8 cellular contexts compared by ENCODE assay signal in genomic region chr2:127064642-127065250, GRCh38. TPM values are rescaled to one million over a fixed set of nuclear protein-coding genes. Genes with fewer than 3 reads are reported as not detected.
A peak's percentile ranks its signal among the peaks of the same experiment; 100 is the strongest.
DNase-seq lines count a peak whose midpoint lies in the region; ATAC-seq, FAIRE-seq and TF ChIP-seq lines count a peak whose summit lies in the region.

No MANE protein-coding gene starts in this region.

- H3K4me3 ChIP-seq in A549 (no peak overlapping the region), Peyer's patch (no peak overlapping the region)

- H3K4me1 Mint-ChIP-seq in activated T-helper 17 cell treated with anti-CD3 and anti-CD28 coated beads, Interleukin-2, amount 50 U/mL, for 72 hours, result peaks cover 9% of the 10 kb centered on the region

- TF ChIP-seq CTCF in A549 (IDR thresholded peaks at IDR 0.05), result peak; percentile 39; the same call in 2 of the 3 replicates
- TF ChIP-seq CTCF in Peyer's patch (IDR thresholded peaks at IDR 0.05), result no peak

- peak overlapping the region; percentile 78 for H3K4me2 ChIP-seq in A549

- no peaks in the 10 kb centered on the region for H3K9me3 Mint-ChIP-seq in activated T-helper 17 cell treated with anti-CD3 and anti-CD28 coated beads, Interleukin-2, amount 50 U/mL, for 72 hours

- H3K4me1 ChIP-seq in A549, result peaks cover 32% of the 10 kb centered on the region
- H3K4me1 ChIP-seq in Peyer's patch, result peaks cover 3 to 32% (median 6%) of the 10 kb centered on the region in 4 donors

- CTCF ChIA-PET in A549 (lab: Yijun Ruan, JAX), result interaction anchor here (0.6 to 5.6 kb wide), 8 partner anchors 9 to 415 kb away, joined by 3 to 38 read pairs (median 3); partner anchors contain the start of gene BIN1

- TF ChIP-seq POLR2A in A549 (IDR thresholded peaks at IDR 0.05; ENCODE audit: low read length), result peak; percentile 31
- peak in 1 of 2 donors; percentile 23 for TF ChIP-seq POLR2A in Peyer's patch (IDR thresholded peaks at IDR 0.05)

- no peak for FAIRE-seq in A549 (lab: Jason Lieb, UNC)
- no peak for FAIRE-seq in frontal cortex (lab: Jason Lieb, UNC)

- no peaks in the 10 kb centered on the region for H3K27me3 ChIP-seq in Peyer's patch

- peaks cover 66% of the 10 kb centered on the region for H3K36me3 Mint-ChIP-seq in activated T-helper 17 cell treated with anti-CD3 and anti-CD28 coated beads, Interleukin-2, amount 50 U/mL, for 72 hours (ENCODE audit: low read depth)

- no peaks in the 10 kb centered on the region for H3K27me3 Mint-ChIP-seq in activated T-helper 17 cell treated with anti-CD3 and anti-CD28 coated beads, Interleukin-2, amount 50 U/mL, for 72 hours

- TF ChIP-seq RAD21 in A549 (conservative IDR thresholded peaks at IDR 0.05 in 1 of 2, IDR thresholded peaks at IDR 0.05 in 1 of 2), result peak; percentile 57 to 75

- peak overlapping the region; percentile 59 for H3K4me3 Mint-ChIP-seq in activated T-helper 17 cell treated with anti-CD3 and anti-CD28 coated beads, Interleukin-2, amount 50 U/mL, for 72 hours

- H3K27ac Mint-ChIP-seq in activated T-helper 17 cell treated with anti-CD3 and anti-CD28 coated beads, Interleukin-2, amount 50 U/mL, for 72 hours, result peak overlapping the region; percentile 85

- H3K27ac ChIP-seq in A549 (peak overlapping the region; percentile 95 to 99), Peyer's patch (peak overlapping the region; percentile 45 to 77 (median 52))

- H3K36me3 ChIP-seq in Peyer's patch, result peaks cover 0 to 15% (median 0%) of the 10 kb centered on the region in 3 donors

- peak; percentile 95 to 98 for DNase-seq in A549 (ENCODE audit: low read depth in 1 of 2, low spot score in 1 of 2)
- peak in 2 of 3 donors; percentile 83 to 92 for DNase-seq in Peyer's patch
- DNase-seq in frontal cortex (ENCODE audit: low spot score in 2 of 2), result peak; percentile 68 to 87
- peak; percentile 98 for DNase-seq in posterior vena cava (ENCODE audit: low spot score)
- DNase-seq in ureter (ENCODE audit: low spot score), result peak; percentile 93

- intact Hi-C loops in posterior vena cava (cut with DNase I), result loop anchor here in 1 of 2 donors (5.0 to 10.0 kb wide), 3 partner anchors 88 to 410 kb away; partner anchors contain the start of genes ERCC3 and GYPC

- H3K9me3 ChIP-seq in A549, result no peaks in the 10 kb centered on the region
- H3K9me3 ChIP-seq in Peyer's patch, result no peaks in the 10 kb centered on the region

- peak in 1 of 2 experiments; percentile 74; a peak in 1 of 5 replicates for TF ChIP-seq EP300 in A549 (IDR thresholded peaks at IDR 0.05)

- 0% methylated on average over 13 of the region's 17 CpGs for WGBS in A549 (ENCODE audit: missing lambda C conversion rate)

- ATAC-seq in A549, result peak; percentile 88 to 96
- ATAC-seq in GM18907 (IDR thresholded peaks at IDR 0.05; ENCODE audit: unreplicated experiment), result peak; percentile 87
- ATAC-seq in HG03066 (IDR thresholded peaks at IDR 0.05; ENCODE audit: low read depth, unreplicated experiment), result peak; percentile 89
- ATAC-seq in activated T-helper 17 cell treated with anti-CD3 and anti-CD28 coated beads, Interleukin-2, amount 50 U/mL, for 72 hours (replicated peaks), result peak; percentile 97

- POLR2A ChIA-PET in A549 (lab: Yijun Ruan, JAX), result no interaction called here

TF ChIP-seq in A549, 52 proteins besides CTCF, POLR2A, EP300 and RAD21:
- no peak for TF ChIP-seq BCL3 (IDR thresholded peaks at IDR 0.05)
- peak; percentile 98 for TF ChIP-seq E2F6 (IDR thresholded peaks at IDR 0.05; ENCODE audit: borderline replicate concordance, low read depth)
- no peak for TF ChIP-seq KDM5A (IDR thresholded peaks at IDR 0.05)
- peak; percentile 70; the same call in 1 of the 2 replicates for TF ChIP-seq PBX3 (IDR thresholded peaks at IDR 0.05)
- TF ChIP-seq RARB (CRISPR knock-in tag; IDR thresholded peaks at IDR 0.05), result no peak
- peak; percentile 84 for TF ChIP-seq NFE2L2 (conservative IDR thresholded peaks at IDR 0.05; ENCODE audit: low read length)
- peak; percentile 13; the same call in 1 of the 2 replicates for TF ChIP-seq TFCP2L1 (CRISPR knock-in tag; IDR thresholded peaks at IDR 0.05)
- peak; percentile 96 for TF ChIP-seq ATOH8 (CRISPR knock-in tag; IDR thresholded peaks at IDR 0.05; ENCODE audit: low read depth)
- peak; percentile 57 for TF ChIP-seq SMC3 (IDR thresholded peaks at IDR 0.05)
- peak; percentile 75; the same call in 1 of the 2 replicates for TF ChIP-seq EHF (CRISPR knock-in tag; IDR thresholded peaks at IDR 0.05)
- peak; percentile 93 for TF ChIP-seq FOSL2 (IDR thresholded peaks at IDR 0.05)
- peak; percentile 100 for TF ChIP-seq FOSL2 (CRISPR knock-in tag; IDR thresholded peaks at IDR 0.05)
- TF ChIP-seq CBX2 (IDR thresholded peaks at IDR 0.05; ENCODE audit: borderline replicate concordance, low read depth), result no peak
- TF ChIP-seq MAX (IDR thresholded peaks at IDR 0.05), result peak; percentile 95
- peak; percentile 81 for TF ChIP-seq ZNF302 (CRISPR knock-in tag; IDR thresholded peaks at IDR 0.05)
- TF ChIP-seq JUN (IDR thresholded peaks at IDR 0.05), result peak; percentile 37 to 91; a peak in 4 of 5 replicates
- peak; percentile 74; the same call in 1 of the 2 replicates for TF ChIP-seq GATA3 (IDR thresholded peaks at IDR 0.05; ENCODE audit: borderline replicate concordance)
- peak; percentile 98 for TF ChIP-seq HOXB13 (CRISPR knock-in tag; IDR thresholded peaks at IDR 0.05; ENCODE audit: low read depth)
- peak; percentile 80 for TF ChIP-seq JUNB (IDR thresholded peaks at IDR 0.05)
- TF ChIP-seq HMGXB4 (CRISPR knock-in tag; IDR thresholded peaks at IDR 0.05; ENCODE audit: borderline replicate concordance), result no peak; the same call in 1 of the 2 replicates
- TF ChIP-seq HOXB5 (CRISPR knock-in tag; IDR thresholded peaks at IDR 0.05), result peak; percentile 95
- TF ChIP-seq MAFK (IDR thresholded peaks at IDR 0.05; ENCODE audit: partially characterized antibody), result peak; percentile 97

RNA-seq across cellular contexts. Expression of gene BIN1, which starts 42.2 kb away (rescaled TPM):
- polyA plus RNA-seq in A549 (2011; rRNA removed), result 12.4 and 15.5 TPM in 2 replicates
- 38.5 and 38.9 TPM in 2 replicates for polyA plus RNA-seq in A549 (2012; cell fraction: cytosol; rRNA removed)
- polyA plus RNA-seq in A549 (2012; cell fraction: nucleus; rRNA removed), result 35.0 and 42.2 TPM in 2 replicates
- 32.3 to 41.5 TPM (median 34.1 TPM) in 3 replicates for polyA plus RNA-seq in A549 (2017; fragmentation: RNase III; extraction: RNeasy Plus Mini Kit Qiagen cat#74134 plus additional on column Dnase treatment)
- polyA minus RNA-seq in A549 (2011; rRNA and poly(A)+ RNA removed), result 14.2 and 15.8 TPM in 2 replicates
- 10 to 100 TPM; 22.2 to 81.7 (median 47.2) TPM for total RNA-seq in Peyer's patch
- 100 to 1,000 TPM in 1 of 2 donors, 10 to 100 TPM in 1; 84.0 to 110 TPM for total RNA-seq in activated T-helper 17 cell treated with anti-CD3 and anti-CD28 coated beads, Interleukin-2, amount 50 U/mL, for 72 hours
- total RNA-seq in frontal cortex, result 57.5 TPM
- total RNA-seq in posterior vena cava, result 10 to 100 TPM; 49.2 to 84.8 TPM
- total RNA-seq in ureter, result 51.6 TPM
